8 cellular contexts compared by ENCODE assay signal in genomic region chr17:48596735-48597491, GRCh38. TPM values are rescaled to one million over a fixed set of nuclear protein-coding genes. Genes with fewer than 3 reads are reported as not detected.
DNase-seq lines count a peak whose midpoint lies in the region; ATAC-seq and TF ChIP-seq lines count a peak whose summit lies in the region.

No MANE protein-coding gene starts in this region.

- peak overlapping the region; percentile 79 for H3K4me3 Mint-ChIP-seq in T-helper 1 cell treated with Interleukin-12 subunit alpha and Interleukin-12 subunit beta and Interleukin-4 antibody, amounts not matched to agents 30 μg/mL and 1 μg/mL, for 36 hours
- H3K4me3 Mint-ChIP-seq in activated CD4-positive, alpha-beta memory T cell treated with anti-CD3 and anti-CD28 coated beads, Interleukin-2, amount 10 ng/mL, durations not matched to agents 7 days and 5 days, result peak overlapping the region; percentile 80
- peak overlapping the region; percentile 82 to 91 (median 85) for H3K4me3 Mint-ChIP-seq in immature natural killer cell
- H3K4me3 Mint-ChIP-seq in stimulated activated naive CD8-positive, alpha-beta T cell treated with anti-CD3 and anti-CD28 coated beads, Interleukin-15, amount 100 ng/mL, for 72 hours, result peak overlapping the region; percentile 77 to 83

- H3K9me3 Mint-ChIP-seq in T-helper 1 cell treated with Interleukin-12 subunit alpha and Interleukin-12 subunit beta and Interleukin-4 antibody, amounts not matched to agents 30 μg/mL and 1 μg/mL, for 36 hours, result no peaks in the 10 kb centered on the region
- no peaks in the 10 kb centered on the region for H3K9me3 Mint-ChIP-seq in activated CD4-positive, alpha-beta memory T cell treated with anti-CD3 and anti-CD28 coated beads, Interleukin-2, amount 10 ng/mL, durations not matched to agents 7 days and 5 days
- no peaks in the 10 kb centered on the region for H3K9me3 Mint-ChIP-seq in immature natural killer cell
- H3K9me3 Mint-ChIP-seq in stimulated activated naive CD8-positive, alpha-beta T cell treated with anti-CD3 and anti-CD28 coated beads, Interleukin-15, amount 100 ng/mL, for 72 hours, result no peaks in the 10 kb centered on the region

- POLR2A ChIA-PET in activated CD4-positive, alpha-beta memory T cell treated with anti-CD3 and anti-CD28 coated beads, Interleukin-2, amount 10 ng/mL, durations not matched to agents 7 days and 5 days (lab: Charles Lee), result interaction anchor here (0.8 kb wide), 1 partner anchor 263 kb away, joined by 3 read pairs; no protein-coding TSS in a partner anchor

- CTCF ChIA-PET in activated CD4-positive, alpha-beta memory T cell treated with anti-CD3 and anti-CD28 coated beads, Interleukin-2, amount 10 ng/mL, durations not matched to agents 7 days and 5 days (lab: Charles Lee), result interaction anchor here (0.6 to 2.0 kb wide), 4 partner anchors 22 to 246 kb away, joined by 3 to 6 read pairs (median 4); no protein-coding TSS in a partner anchor

- H3K27me3 Mint-ChIP-seq in T-helper 1 cell treated with Interleukin-12 subunit alpha and Interleukin-12 subunit beta and Interleukin-4 antibody, amounts not matched to agents 30 μg/mL and 1 μg/mL, for 36 hours (ENCODE audit: low read depth), result peaks cover 94% of the 10 kb centered on the region
- H3K27me3 Mint-ChIP-seq in activated CD4-positive, alpha-beta memory T cell treated with anti-CD3 and anti-CD28 coated beads, Interleukin-2, amount 10 ng/mL, durations not matched to agents 7 days and 5 days, result peaks cover 88% of the 10 kb centered on the region
- peaks cover 46 to 67% (median 55%) of the 10 kb centered on the region in 3 donors for H3K27me3 Mint-ChIP-seq in immature natural killer cell (ENCODE audit: low read depth in 3 of 3)
- H3K27me3 Mint-ChIP-seq in stimulated activated naive CD8-positive, alpha-beta T cell treated with anti-CD3 and anti-CD28 coated beads, Interleukin-15, amount 100 ng/mL, for 72 hours, result peaks cover 100% of the 10 kb centered on the region

- no peak for DNase-seq in T-helper 1 cell
- DNase-seq in activated CD4-positive, alpha-beta memory T cell treated with anti-CD3 and anti-CD28 coated beads, Interleukin-2, amount 10 ng/mL, durations not matched to agents 7 days and 5 days, result no peak
- no peak for DNase-seq in immature natural killer cell
- DNase-seq in stimulated activated naive CD8-positive, alpha-beta T cell treated with anti-CD3 and anti-CD28 coated beads, Interleukin-15, amount 100 ng/mL, for 72 hours, result no peak
- no peak for DNase-seq in GM20000 (ENCODE audit: low spot score)
- no peak for DNase-seq in NCI-H1694 treated with DMSO at 0.1 percent for 48 hours (lab: John Stamatoyannopoulos, UW)
- DNase-seq in NCI-H1930 (lab: John Stamatoyannopoulos, UW), result no peak

- no peak overlapping the region for H3K27ac Mint-ChIP-seq in T-helper 1 cell treated with Interleukin-12 subunit alpha and Interleukin-12 subunit beta and Interleukin-4 antibody, amounts not matched to agents 30 μg/mL and 1 μg/mL, for 36 hours
- H3K27ac Mint-ChIP-seq in activated CD4-positive, alpha-beta memory T cell treated with anti-CD3 and anti-CD28 coated beads, Interleukin-2, amount 10 ng/mL, durations not matched to agents 7 days and 5 days, result no peak overlapping the region
- peak overlapping the region in 1 of 6 donors; percentile 35 for H3K27ac Mint-ChIP-seq in immature natural killer cell
- peak overlapping the region in 1 of 2 donors; percentile 57 for H3K27ac Mint-ChIP-seq in stimulated activated naive CD8-positive, alpha-beta T cell treated with anti-CD3 and anti-CD28 coated beads, Interleukin-15, amount 100 ng/mL, for 72 hours

- TF ChIP-seq CTCF in GM20000 (IDR thresholded peaks at IDR 0.05; ENCODE audit: extremely low read depth, missing control alignments), result no peak

- ATAC-seq in stimulated activated naive CD8-positive, alpha-beta T cell treated with anti-CD3 and anti-CD28 coated beads, Interleukin-15, amount 100 ng/mL, for 72 hours, result peak; percentile 15

- H3K4me1 Mint-ChIP-seq in T-helper 1 cell treated with Interleukin-12 subunit alpha and Interleukin-12 subunit beta and Interleukin-4 antibody, amounts not matched to agents 30 μg/mL and 1 μg/mL, for 36 hours (ENCODE audit: low read depth), result peaks cover 44% of the 10 kb centered on the region
- H3K4me1 Mint-ChIP-seq in activated CD4-positive, alpha-beta memory T cell treated with anti-CD3 and anti-CD28 coated beads, Interleukin-2, amount 10 ng/mL, durations not matched to agents 7 days and 5 days, result peaks cover 55% of the 10 kb centered on the region
- peaks cover 43 to 57% of the 10 kb centered on the region in 2 donors for H3K4me1 Mint-ChIP-seq in immature natural killer cell
- peaks cover 54% of the 10 kb centered on the region for H3K4me1 Mint-ChIP-seq in stimulated activated naive CD8-positive, alpha-beta T cell treated with anti-CD3 and anti-CD28 coated beads, Interleukin-15, amount 100 ng/mL, for 72 hours

- H3K36me3 Mint-ChIP-seq in T-helper 1 cell treated with Interleukin-12 subunit alpha and Interleukin-12 subunit beta and Interleukin-4 antibody, amounts not matched to agents 30 μg/mL and 1 μg/mL, for 36 hours (ENCODE audit: low read depth), result no peaks in the 10 kb centered on the region
- no peaks in the 10 kb centered on the region for H3K36me3 Mint-ChIP-seq in activated CD4-positive, alpha-beta memory T cell treated with anti-CD3 and anti-CD28 coated beads, Interleukin-2, amount 10 ng/mL, durations not matched to agents 7 days and 5 days (ENCODE audit: low read depth)
- peaks cover 0 to 3% (median 3%) of the 10 kb centered on the region in 3 donors for H3K36me3 Mint-ChIP-seq in immature natural killer cell

RNA-seq across cellular contexts. Expression of gene HOXB5, which starts 3.3 kb away (rescaled TPM):
- total RNA-seq in activated CD4-positive, alpha-beta memory T cell treated with anti-CD3 and anti-CD28 coated beads, Interleukin-2, amount 10 ng/mL, durations not matched to agents 7 days and 5 days, result under 1 TPM in 1 of 2 experiments, not detected in 1; 0.20 TPM
- not detected for polyA plus RNA-seq in immature natural killer cell

RNA-seq across cellular contexts. Expression of gene HOXB3, which starts 6.9 kb away (rescaled TPM):
- total RNA-seq in activated CD4-positive, alpha-beta memory T cell treated with anti-CD3 and anti-CD28 coated beads, Interleukin-2, amount 10 ng/mL, durations not matched to agents 7 days and 5 days, result 10 to 100 TPM; 10.8 to 12.1 TPM
- under 1 TPM in 2 of 3 donors, not detected in 1; 0.26 to 0.45 TPM for polyA plus RNA-seq in immature natural killer cell

RNA-seq across cellular contexts. Expression of gene HOXB6, which starts 7.9 kb away (rescaled TPM):
- under 1 TPM; 0.60 to 0.68 TPM for total RNA-seq in activated CD4-positive, alpha-beta memory T cell treated with anti-CD3 and anti-CD28 coated beads, Interleukin-2, amount 10 ng/mL, durations not matched to agents 7 days and 5 days
- polyA plus RNA-seq in immature natural killer cell, result not detected

RNA-seq across cellular contexts. Expression of gene HOXB7, which starts 13.9 kb away (rescaled TPM):
- total RNA-seq in activated CD4-positive, alpha-beta memory T cell treated with anti-CD3 and anti-CD28 coated beads, Interleukin-2, amount 10 ng/mL, durations not matched to agents 7 days and 5 days, result 1 to 10 TPM; 1.6 to 1.7 TPM
- polyA plus RNA-seq in immature natural killer cell, result 1 to 10 TPM in 2 of 3 donors, under 1 TPM in 1; 0.39 to 1.8 (median 1.5) TPM

RNA-seq across cellular contexts. Expression of gene HOXB8, which starts 18.2 kb away (rescaled TPM):
- not detected for total RNA-seq in activated CD4-positive, alpha-beta memory T cell treated with anti-CD3 and anti-CD28 coated beads, Interleukin-2, amount 10 ng/mL, durations not matched to agents 7 days and 5 days
- not detected for polyA plus RNA-seq in immature natural killer cell
